Comparison of ENCODE assay signal across 10 cellular contexts in genomic region chr1:1832820-1833219, GRCh38. TPM values are rescaled to one million over a fixed set of nuclear protein-coding genes. Genes with fewer than 3 reads are reported as not detected.
A peak's percentile ranks its signal among the peaks of the same experiment; 100 is the strongest.
DNase-seq lines count a peak whose midpoint lies in the region; ATAC-seq and TF ChIP-seq lines count a peak whose summit lies in the region.
"Had no signal": no experiment of that assay in that cellular context is flagged by ENCODE, and none has a peak within 500 bp of the region (broad histone marks: within the 10 kb centered on the region; RNA-seq: fewer than 3 reads in every experiment).

No MANE protein-coding gene starts in this region.

- CTCF ChIA-PET in WTC11 (lab: Charles Lee), result no interaction called here

- TF ChIP-seq CTCF in WTC11 (IDR thresholded peaks at IDR 0.05), result no peak

- H3K27ac Mint-ChIP-seq in activated T-cell treated with anti-CD3 and anti-CD28 coated beads, Interleukin-2, amount 50 U/mL, for 72 hours, result peak overlapping the region; percentile 85
- H3K27ac Mint-ChIP-seq in WTC11, result peak overlapping the region; percentile 95
- peak overlapping the region; percentile 88 for H3K27ac Mint-ChIP-seq in stimulated activated naive B cell treated with anti-CD40 and anti-IgM and Interleukin-4, amounts not matched to agents 10 μg/mL and 1 μg/mL and 100 μg/mL, for 72 hours

- no peak overlapping the region for H3K4me3 Mint-ChIP-seq in activated T-cell treated with anti-CD3 and anti-CD28 coated beads, Interleukin-2, amount 50 U/mL, for 72 hours
- H3K4me3 Mint-ChIP-seq in WTC11, result no peak overlapping the region
- no peak overlapping the region for H3K4me3 Mint-ChIP-seq in stimulated activated naive B cell treated with anti-CD40 and anti-IgM and Interleukin-4, amounts not matched to agents 10 μg/mL and 1 μg/mL and 100 μg/mL, for 72 hours

- peaks cover 1 to 6% of the 10 kb centered on the region in 2 donors for H3K36me3 Mint-ChIP-seq in activated T-cell treated with anti-CD3 and anti-CD28 coated beads, Interleukin-2, amount 50 U/mL, for 72 hours (ENCODE audit: insufficient read depth in 2 of 2)
- H3K36me3 Mint-ChIP-seq in WTC11, result peaks cover 39% of the 10 kb centered on the region
- peaks cover 37 to 48% of the 10 kb centered on the region in 2 donors for H3K36me3 Mint-ChIP-seq in stimulated activated naive B cell treated with anti-CD40 and anti-IgM and Interleukin-4, amounts not matched to agents 10 μg/mL and 1 μg/mL and 100 μg/mL, for 72 hours

- POLR2A ChIA-PET in WTC11 (lab: Charles Lee), result interaction anchor here (1.3 kb wide), 1 partner anchor 13 kb away, joined by 3 read pairs; no protein-coding TSS in a partner anchor

- peaks cover 45% of the 10 kb centered on the region for H3K4me1 Mint-ChIP-seq in activated T-cell treated with anti-CD3 and anti-CD28 coated beads, Interleukin-2, amount 50 U/mL, for 72 hours (ENCODE audit: low read depth)
- peaks cover 25% of the 10 kb centered on the region for H3K4me1 Mint-ChIP-seq in WTC11
- H3K4me1 Mint-ChIP-seq in stimulated activated naive B cell treated with anti-CD40 and anti-IgM and Interleukin-4, amounts not matched to agents 10 μg/mL and 1 μg/mL and 100 μg/mL, for 72 hours, result peaks cover 31 to 65% of the 10 kb centered on the region in 2 donors

- no peaks in the 10 kb centered on the region for H3K27me3 Mint-ChIP-seq in activated T-cell treated with anti-CD3 and anti-CD28 coated beads, Interleukin-2, amount 50 U/mL, for 72 hours (ENCODE audit: low read depth)
- H3K27me3 Mint-ChIP-seq in WTC11 (ENCODE audit: low read depth), result no peaks in the 10 kb centered on the region
- no peaks in the 10 kb centered on the region for H3K27me3 Mint-ChIP-seq in stimulated activated naive B cell treated with anti-CD40 and anti-IgM and Interleukin-4, amounts not matched to agents 10 μg/mL and 1 μg/mL and 100 μg/mL, for 72 hours

- no peak for DNase-seq in activated T-cell treated with anti-CD3 and anti-CD28 coated beads, Interleukin-2, amount 50 U/mL, for 72 hours
- no peak for DNase-seq in activated T-cell treated with anti-CD3 and anti-CD28 coated beads for 4 hours
- DNase-seq in WTC11 (ENCODE audit: low spot score), result no peak
- DNase-seq in iris pigment epithelial cell (ENCODE audit: low read depth), result peak; percentile 62
- DNase-seq in stimulated activated naive B cell treated with anti-CD40 and anti-IgM and Interleukin-4, amounts not matched to agents 10 μg/mL and 1 μg/mL and 100 μg/mL, for 72 hours, result no peak
- DNase-seq in DMS153 treated with DMSO at 0.1 percent for 48 hours (lab: John Stamatoyannopoulos, UW; ENCODE audit: unreplicated experiment), result no peak
- no peak for DNase-seq in NCI-H526 treated with DMSO at 0.1 percent for 48 hours (lab: John Stamatoyannopoulos, UW)
- DNase-seq: cortex of kidney, NCI-H510A treated with DMSO at 0.1 percent for 48 hours had no signal

- peak; percentile 37 to 53 for ATAC-seq in activated T-cell treated with anti-CD3 and anti-CD28 coated beads, Interleukin-2, amount 50 U/mL, for 72 hours (replicated peaks in 1 of 2)
- ATAC-seq in WTC11 (no peak), GM21360 (IDR thresholded peaks at IDR 0.05; ENCODE audit: unreplicated experiment) (no peak)
- no peak for ATAC-seq in stimulated activated naive B cell treated with anti-CD40 and anti-IgM and Interleukin-4, amounts not matched to agents 10 μg/mL and 1 μg/mL and 100 μg/mL, for 72 hours (replicated peaks)

- H3K9me3 Mint-ChIP-seq in activated T-cell treated with anti-CD3 and anti-CD28 coated beads, Interleukin-2, amount 50 U/mL, for 72 hours, result no peaks in the 10 kb centered on the region
- no peaks in the 10 kb centered on the region for H3K9me3 Mint-ChIP-seq in WTC11
- H3K9me3 Mint-ChIP-seq in stimulated activated naive B cell treated with anti-CD40 and anti-IgM and Interleukin-4, amounts not matched to agents 10 μg/mL and 1 μg/mL and 100 μg/mL, for 72 hours, result no peaks in the 10 kb centered on the region

TF ChIP-seq in WTC11, 78 proteins besides CTCF, POLR2A, EP300 and RAD21 (continues in another document):
- no peak for TF ChIP-seq MAX (CRISPR knock-in tag; IDR thresholded peaks at IDR 0.05)
- no peak for TF ChIP-seq ZBTB43 (CRISPR knock-in tag; IDR thresholded peaks at IDR 0.05)
- TF ChIP-seq USF2 (CRISPR knock-in tag; IDR thresholded peaks at IDR 0.05), result no peak
- no peak for TF ChIP-seq ZNF532 (CRISPR knock-in tag; IDR thresholded peaks at IDR 0.05; ENCODE audit: borderline replicate concordance)
- TF ChIP-seq NR3C1 (CRISPR knock-in tag; conservative IDR thresholded peaks at IDR 0.05; ENCODE audit: low read depth), result no peak
- no peak for TF ChIP-seq SMAD3 (CRISPR knock-in tag; IDR thresholded peaks at IDR 0.05; ENCODE audit: borderline replicate concordance)
- no peak for TF ChIP-seq CBFB (CRISPR knock-in tag; IDR thresholded peaks at IDR 0.05; ENCODE audit: low read depth)

RNA-seq across cellular contexts. Expression of gene NADK, which starts 54.5 kb away (rescaled TPM):
- total RNA-seq in activated T-cell treated with anti-CD3 and anti-CD28 coated beads, Interleukin-2, amount 50 U/mL, for 72 hours, result 10 to 100 TPM; 54.0 to 54.5 TPM
- total RNA-seq in WTC11 (2021), result 106 to 124 TPM (median 119 TPM) in 3 replicates

RNA-seq across cellular contexts. Expression of gene GNB1, which starts 58.1 kb away (rescaled TPM):
- total RNA-seq in activated T-cell treated with anti-CD3 and anti-CD28 coated beads, Interleukin-2, amount 50 U/mL, for 72 hours, result 100 to 1,000 TPM; 350 to 418 TPM
- 339 to 383 TPM (median 360 TPM) in 3 replicates for total RNA-seq in WTC11 (2021)

Comparison
In these comparisons a context has a peak if more than half of its experiments do, and no peak if none do; other contexts are left out.
1. ATAC-seq: peak in activated T-cell treated with anti-CD3 and anti-CD28 coated beads, Interleukin-2, amount 50 U/mL, for 72 hours (2 of 2); none in WTC11 (single experiment), stimulated activated naive B cell treated with anti-CD40 and anti-IgM and Interleukin-4, amounts not matched to agents 10 μg/mL and 1 μg/mL and 100 μg/mL, for 72 hours (0 of 2) and GM21360 (single experiment).
2. Peak in every context shown above with its lines, with median percentiles within 50 percentile points of each other: H3K27ac Mint-ChIP-seq.